In genomic region chr12:23880988-23881387, GRCh38 we compare ENCODE assay signal across 15 cellular contexts.
DNase-seq lines count a peak whose midpoint lies in the region; ATAC-seq and TF ChIP-seq lines count a peak whose summit lies in the region.
"Had no signal": no experiment of that assay in that cellular context is flagged by ENCODE, and none has a peak within 500 bp of the region (broad histone marks: within the 10 kb centered on the region; RNA-seq: fewer than 3 reads in every experiment).

No MANE protein-coding gene starts in this region.

- no peaks in the 10 kb centered on the region for H3K9me2 ChIP-seq in SK-N-SH

- no peak overlapping the region for H2BK15ac ChIP-seq in mesendoderm (replicated peaks; ENCODE audit: low read depth)

- H3K27me3 ChIP-seq in SK-N-SH (ENCODE audit: insufficient read depth) (no peaks in the 10 kb centered on the region), WERI-Rb-1 (ENCODE audit: insufficient read depth, low read depth, severe bottlenecking) (no peaks in the 10 kb centered on the region), mesendoderm (ENCODE audit: insufficient read depth, low read length, poor library complexity) (no peaks in the 10 kb centered on the region)
- H3K27me3 ChIP-seq: BLaER1 had no signal

- no peak for TF ChIP-seq RAD21 in SK-N-SH (IDR thresholded peaks at IDR 0.05; ENCODE audit: low read length)

- no peak overlapping the region for H2AFZ ChIP-seq in SK-N-SH (ENCODE audit: low read depth)

- H3K9ac ChIP-seq in SK-N-SH (no peak overlapping the region), mesendoderm (ENCODE audit: low read length) (no peak overlapping the region)
- H3K9ac ChIP-seq: BLaER1 had no signal

- no peaks in the 10 kb centered on the region for H4K20me1 ChIP-seq in SK-N-SH (ENCODE audit: insufficient read depth)
- H4K20me1 ChIP-seq: BLaER1 had no signal

- no peak for TF ChIP-seq EP300 in SK-N-SH (IDR thresholded peaks at IDR 0.05; ENCODE audit: borderline replicate concordance in 1 of 2, low read depth in 1 of 2, low read length in 1 of 2)

- no peak overlapping the region for H2BK120ac ChIP-seq in mesendoderm (ENCODE audit: low read depth, low read length)

- no peak for ATAC-seq in SK-N-SH treated with all-trans-retinoic acid at 6 μM for 48 hours
- ATAC-seq: A549, GM12878 had no signal

- no peaks in the 10 kb centered on the region for H3K79me1 ChIP-seq in mesendoderm (ENCODE audit: low read length)

- H3K27ac ChIP-seq in SK-N-SH (ENCODE audit: low read depth in 2 of 2, low read length in 1 of 2) (no peak overlapping the region), WERI-Rb-1 (peak overlapping the region; percentile 54), mesendoderm (ENCODE audit: low read depth, low read length) (no peak overlapping the region)
- H3K27ac ChIP-seq: 22Rv1, A549, BLaER1 had no signal

- no peak overlapping the region for H3K4me2 ChIP-seq in SK-N-SH
- no peak overlapping the region for H3K4me2 ChIP-seq in mesendoderm (ENCODE audit: low read length)
- H3K4me2 ChIP-seq: A549, BLaER1 had no signal

- no peak overlapping the region for H3K4me3 ChIP-seq in SK-N-SH (ENCODE audit: low read depth in 2 of 2, low read length in 1 of 2)
- no peak overlapping the region for H3K4me3 ChIP-seq in WERI-Rb-1 (ENCODE audit: low read depth, low read length)
- no peak overlapping the region for H3K4me3 ChIP-seq in mesendoderm (ENCODE audit: low read length)
- H3K4me3 ChIP-seq: A549, BLaER1, GM12878 had no signal

- H3K56ac ChIP-seq in mesendoderm (ENCODE audit: low read length), result no peak overlapping the region

- no peak overlapping the region for H3K23ac ChIP-seq in mesendoderm (ENCODE audit: low read length)

- H3K79me2 ChIP-seq in SK-N-SH (ENCODE audit: insufficient read depth) (no peaks in the 10 kb centered on the region), mesendoderm (ENCODE audit: control insufficient read depth, insufficient read depth, low read length) (no peaks in the 10 kb centered on the region)

- no peaks in the 10 kb centered on the region; a peak in 1 of 4 replicates for H3K4me1 ChIP-seq in SK-N-SH (ENCODE audit: control insufficient read depth in 1 of 2, insufficient read depth in 2 of 2, low read depth in 1 of 2, low read length in 1 of 2)
- no peaks in the 10 kb centered on the region for H3K4me1 ChIP-seq in mesendoderm (ENCODE audit: control insufficient read depth, low read depth, low read length)
- H3K4me1 ChIP-seq: A549, BLaER1 had no signal

- DNase-seq in SK-N-SH, result peak; percentile 14
- DNase-seq in WERI-Rb-1, result peak; percentile 75
- DNase-seq in mesendoderm, result peak; percentile 10
- no peak for DNase-seq in GM10248 (ENCODE audit: extremely low spot score)
- no peak for DNase-seq in AG08396 (ENCODE audit: low spot score)
- DNase-seq in NCI-H510A (lab: John Stamatoyannopoulos, UW), result no peak
- DNase-seq: CD4-positive, alpha-beta memory T cell; DMS79 treated with DMSO at 0.1 percent for 48 hours; GF-D8; H9 had no signal

- H3F3A ChIP-seq in SK-N-SH (replicated peaks; ENCODE audit: insufficient read depth), result no peaks in the 10 kb centered on the region

- H3K4ac ChIP-seq in mesendoderm (ENCODE audit: low read depth, low read length), result no peak overlapping the region

- CTCF ChIA-PET in SK-N-SH (lab: Yijun Ruan, JAX) (no interaction called here), GM10248 (lab: Yijun Ruan, JAX) (no interaction called here)

- no peaks in the 10 kb centered on the region for H3K9me3 ChIP-seq in SK-N-SH
- peaks cover 3% of the 10 kb centered on the region for H3K9me3 ChIP-seq in WERI-Rb-1 (ENCODE audit: severe bottlenecking)
- H3K9me3 ChIP-seq: A549, BLaER1 had no signal

- WGBS in SK-N-SH (ENCODE audit: low lambda C conversion rate), result 67% methylated on average over 5 of the region's 5 CpGs
- no CpG with 5 or more reads among the region's 5 CpGs for WGBS in mesendoderm (ENCODE audit: extremely low coverage, insufficient coverage, low lambda C conversion rate)

- no peak overlapping the region for H2BK5ac ChIP-seq in mesendoderm (ENCODE audit: low read length)

- no peak for TF ChIP-seq CTCF in SK-N-SH (IDR thresholded peaks at IDR 0.05)
- no peak for TF ChIP-seq CTCF in WERI-Rb-1 (IDR thresholded peaks at IDR 0.05; ENCODE audit: low read depth, low read length)
- no peak for TF ChIP-seq CTCF in GM10248 (IDR thresholded peaks at IDR 0.05; ENCODE audit: control extremely low read depth, extremely low read depth, low read depth, missing control alignments)

- no peak overlapping the region for H4K8ac ChIP-seq in mesendoderm (ENCODE audit: low read depth, low read length)

- no peak overlapping the region for H4K5ac ChIP-seq in mesendoderm (ENCODE audit: low read length)

- H3K36me3 ChIP-seq in SK-N-SH (replicated peaks in 1 of 2; ENCODE audit: control insufficient read depth in 1 of 2, insufficient read depth in 2 of 2, low read length in 1 of 2), result no peaks in the 10 kb centered on the region
- no peaks in the 10 kb centered on the region for H3K36me3 ChIP-seq in WERI-Rb-1
- H3K36me3 ChIP-seq in mesendoderm (ENCODE audit: control insufficient read depth, insufficient read depth, low read length), result no peaks in the 10 kb centered on the region
- H3K36me3 ChIP-seq: BLaER1 had no signal

- POLR2A ChIA-PET in SK-N-SH (lab: Yijun Ruan, JAX) (no interaction called here), GM10248 (lab: Yijun Ruan, JAX) (no interaction called here)

- no peak overlapping the region for H2AK5ac ChIP-seq in mesendoderm (ENCODE audit: low read length)

- no peak overlapping the region for H3K18ac ChIP-seq in mesendoderm (ENCODE audit: low read length)

TF ChIP-seq in SK-N-SH, 30 proteins besides CTCF, POLR2A, EP300 and RAD21 (continues in another document):
- 0 out of 2 replicates have a peak, but pooled peaks have one; percentile 20 for TF ChIP-seq GATA2 (CRISPR knock-in tag; IDR thresholded peaks at IDR 0.05)
- no peak for TF ChIP-seq TEAD4 (IDR thresholded peaks at IDR 0.05; ENCODE audit: borderline replicate concordance, insufficient read depth)
- TF ChIP-seq, protein P1, sequence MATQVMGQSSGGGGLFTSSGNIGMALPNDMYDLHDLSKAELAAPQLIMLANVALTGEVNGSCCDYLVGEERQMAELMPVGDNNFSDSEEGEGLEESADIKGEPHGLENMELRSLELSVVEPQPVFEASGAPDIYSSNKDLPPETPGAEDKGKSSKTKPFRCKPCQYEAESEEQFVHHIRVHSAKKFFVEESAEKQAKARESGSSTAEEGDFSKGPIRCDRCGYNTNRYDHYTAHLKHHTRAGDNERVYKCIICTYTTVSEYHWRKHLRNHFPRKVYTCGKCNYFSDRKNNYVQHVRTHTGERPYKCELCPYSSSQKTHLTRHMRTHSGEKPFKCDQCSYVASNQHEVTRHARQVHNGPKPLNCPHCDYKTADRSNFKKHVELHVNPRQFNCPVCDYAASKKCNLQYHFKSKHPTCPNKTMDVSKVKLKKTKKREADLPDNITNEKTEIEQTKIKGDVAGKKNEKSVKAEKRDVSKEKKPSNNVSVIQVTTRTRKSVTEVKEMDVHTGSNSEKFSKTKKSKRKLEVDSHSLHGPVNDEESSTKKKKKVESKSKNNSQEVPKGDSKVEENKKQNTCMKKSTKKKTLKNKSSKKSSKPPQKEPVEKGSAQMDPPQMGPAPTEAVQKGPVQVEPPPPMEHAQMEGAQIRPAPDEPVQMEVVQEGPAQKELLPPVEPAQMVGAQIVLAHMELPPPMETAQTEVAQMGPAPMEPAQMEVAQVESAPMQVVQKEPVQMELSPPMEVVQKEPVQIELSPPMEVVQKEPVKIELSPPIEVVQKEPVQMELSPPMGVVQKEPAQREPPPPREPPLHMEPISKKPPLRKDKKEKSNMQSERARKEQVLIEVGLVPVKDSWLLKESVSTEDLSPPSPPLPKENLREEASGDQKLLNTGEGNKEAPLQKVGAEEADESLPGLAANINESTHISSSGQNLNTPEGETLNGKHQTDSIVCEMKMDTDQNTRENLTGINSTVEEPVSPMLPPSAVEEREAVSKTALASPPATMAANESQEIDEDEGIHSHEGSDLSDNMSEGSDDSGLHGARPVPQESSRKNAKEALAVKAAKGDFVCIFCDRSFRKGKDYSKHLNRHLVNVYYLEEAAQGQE (IDR thresholded peaks at IDR 0.05; ENCODE audit: low read depth, low read length), result no peak
- no peak for TF ChIP-seq MAX (IDR thresholded peaks at IDR 0.05; ENCODE audit: low read depth)

TF ChIP-seq in SK-N-SH treated with all-trans-retinoic acid at 6 μM for 48 hours, 23 proteins besides CTCF, POLR2A, EP300 and RAD21 (continues in another document):
- TF ChIP-seq POU6F1 (CRISPR knock-in tag; IDR thresholded peaks at IDR 0.05; ENCODE audit: borderline replicate concordance, low read depth), result no peak
- TF ChIP-seq CSDC2 (CRISPR knock-in tag; IDR thresholded peaks at IDR 0.05), result no peak

Comparison
In these comparisons a context has a peak if more than half of its experiments do, and no peak if none do; other contexts are left out.
1. DNase-seq: peak in SK-N-SH (single experiment), WERI-Rb-1 (single experiment) and mesendoderm (single experiment); none in GM10248 (single experiment), AG08396 (single experiment) and NCI-H510A (single experiment).